26 cellular contexts compared by ENCODE assay signal in genomic region chr20:47527004-47527800, GRCh38. TPM values are rescaled to one million over a fixed set of nuclear protein-coding genes. Genes with fewer than 3 reads are reported as not detected.
DNase-seq lines count a peak whose midpoint lies in the region; ATAC-seq, FAIRE-seq and TF ChIP-seq lines count a peak whose summit lies in the region.
"Had no signal": no experiment of that assay in that cellular context is flagged by ENCODE, and none has a peak within 500 bp of the region (broad histone marks: within the 10 kb centered on the region; RNA-seq: fewer than 3 reads in every experiment).

No MANE protein-coding gene starts in this region.

- no peak for DNase-seq in natural killer cell
- DNase-seq in natural killer cell treated with Interleukin-12 subunit alpha and Interleukin-12 subunit beta and Interleukin-15 and Interleukin-18, amount 100 ng/mL, for 72 hours (ENCODE audit: low spot score): no peak
- peak; percentile 14 for DNase-seq in LoVo (ENCODE audit: low spot score)
- no peak for DNase-seq in central memory CD8-positive, alpha-beta T cell (ENCODE audit: low spot score in 2 of 2)
- DNase-seq in GM19239 (ENCODE audit: insufficient read length, low spot score): no peak
- no peak for DNase-seq in glutamatergic neuron
- DNase-seq: activated CD4-positive, alpha-beta T cell treated with anti-CD3 and anti-CD28 coated beads for 36 hours; activated gamma-delta T cell treated with Interleukin-2 at 50 U/mL for 16 hours; amniotic stem cell; DND-41; GF-D8; GOT3; HFFc6; kidney glomerular epithelial cell; midbrain; NCI-H1105; NCI-H187 treated with DMSO at 0.1 percent for 48 hours; NCI-H2171 treated with DMSO at 0.1 percent for 48 hours; NCI-H510A treated with DMSO at 0.1 percent for 48 hours; SK-N-SH; stimulated activated CD4-positive, alpha-beta T cell treated with anti-CD3 and anti-CD28 coated beads, Interleukin-4, amount 100 ng/mL, for 1 hour; T-helper 17 cell had no signal

- H3K27me3 Mint-ChIP-seq in natural killer cell (ENCODE audit: low read depth in 2 of 2) (no peaks in the 10 kb centered on the region), glutamatergic neuron (ENCODE audit: unreplicated experiment) (no peaks in the 10 kb centered on the region)
- H3K27me3 Mint-ChIP-seq in natural killer cell treated with Interleukin-12 subunit alpha and Interleukin-12 subunit beta and Interleukin-15 and Interleukin-18, amount 100 ng/mL, for 72 hours: no peaks in the 10 kb centered on the region
- no peaks in the 10 kb centered on the region for H3K27me3 Mint-ChIP-seq in central memory CD8-positive, alpha-beta T cell
- H3K27me3 Mint-ChIP-seq: activated CD4-positive, alpha-beta T cell treated with anti-CD3 and anti-CD28 coated beads for 36 hours; brain; T-helper 17 cell had no signal

- no peaks in the 10 kb centered on the region for H3K36me3 Mint-ChIP-seq in natural killer cell
- peaks cover 12% of the 10 kb centered on the region for H3K36me3 Mint-ChIP-seq in natural killer cell treated with Interleukin-12 subunit alpha and Interleukin-12 subunit beta and Interleukin-15 and Interleukin-18, amount 100 ng/mL, for 72 hours
- H3K36me3 Mint-ChIP-seq in central memory CD8-positive, alpha-beta T cell (ENCODE audit: insufficient read depth): peaks cover 12% of the 10 kb centered on the region
- peaks cover 21% of the 10 kb centered on the region for H3K36me3 Mint-ChIP-seq in glutamatergic neuron (ENCODE audit: unreplicated experiment)

- TF ChIP-seq CTCF in natural killer cell (IDR thresholded peaks at IDR 0.05) (no peak), subcutaneous adipose tissue (IDR thresholded peaks at IDR 0.05; ENCODE audit: low read depth) (peak; percentile 14), glutamatergic neuron (IDR thresholded peaks at IDR 0.05; ENCODE audit: partially characterized antibody, unreplicated experiment) (no peak)

- intact Hi-C loops in natural killer cell (cut with micrococcal nuclease): no loop called here

- no peak for FAIRE-seq in GM19239 (lab: Jason Lieb, UNC)

- H3K9me3 Mint-ChIP-seq in natural killer cell (peaks cover 0 to 4% of the 10 kb centered on the region in 2 donors), glutamatergic neuron (ENCODE audit: unreplicated experiment) (peaks cover 10% of the 10 kb centered on the region)
- H3K9me3 Mint-ChIP-seq in natural killer cell treated with Interleukin-12 subunit alpha and Interleukin-12 subunit beta and Interleukin-15 and Interleukin-18, amount 100 ng/mL, for 72 hours: no peaks in the 10 kb centered on the region
- no peaks in the 10 kb centered on the region for H3K9me3 Mint-ChIP-seq in central memory CD8-positive, alpha-beta T cell

- ATAC-seq in natural killer cell: no peak
- no peak for ATAC-seq in natural killer cell treated with Interleukin-12 subunit alpha and Interleukin-12 subunit beta and Interleukin-15 and Interleukin-18, amount 100 ng/mL, for 72 hours
- ATAC-seq in central memory CD8-positive, alpha-beta T cell (replicated peaks; ENCODE audit: extremely low read depth, poor library complexity, severe bottlenecking): no peak
- ATAC-seq: activated CD4-positive, alpha-beta T cell treated with anti-CD3 and anti-CD28 coated beads for 36 hours; gastroesophageal sphincter; T-helper 17 cell had no signal

- H3K27ac Mint-ChIP-seq in natural killer cell: peak overlapping the region; percentile 34 to 60
- H3K27ac Mint-ChIP-seq in natural killer cell treated with Interleukin-12 subunit alpha and Interleukin-12 subunit beta and Interleukin-15 and Interleukin-18, amount 100 ng/mL, for 72 hours: no peak overlapping the region
- H3K27ac Mint-ChIP-seq in central memory CD8-positive, alpha-beta T cell (ENCODE audit: low read depth): peak overlapping the region; percentile 17
- H3K27ac Mint-ChIP-seq in glutamatergic neuron (ENCODE audit: unreplicated experiment): no peak overlapping the region
- H3K27ac Mint-ChIP-seq: brain, HFFc6, nephron, T-helper 17 cell had no signal

- H3K4me3 Mint-ChIP-seq in natural killer cell (no peak overlapping the region), glutamatergic neuron (ENCODE audit: unreplicated experiment) (no peak overlapping the region)
- no peak overlapping the region for H3K4me3 Mint-ChIP-seq in natural killer cell treated with Interleukin-12 subunit alpha and Interleukin-12 subunit beta and Interleukin-15 and Interleukin-18, amount 100 ng/mL, for 72 hours
- no peak overlapping the region for H3K4me3 Mint-ChIP-seq in central memory CD8-positive, alpha-beta T cell
- H3K4me3 Mint-ChIP-seq: activated CD4-positive, alpha-beta T cell treated with anti-CD3 and anti-CD28 coated beads for 36 hours; brain; HFFc6; nephron; T-helper 17 cell had no signal

- H3K4me1 Mint-ChIP-seq in natural killer cell (peaks cover 30 to 32% of the 10 kb centered on the region in 2 donors), glutamatergic neuron (ENCODE audit: low read depth, unreplicated experiment) (no peaks in the 10 kb centered on the region)
- peaks cover 23% of the 10 kb centered on the region in 2 donors for H3K4me1 Mint-ChIP-seq in natural killer cell treated with Interleukin-12 subunit alpha and Interleukin-12 subunit beta and Interleukin-15 and Interleukin-18, amount 100 ng/mL, for 72 hours (ENCODE audit: low read depth in 2 of 2)
- H3K4me1 Mint-ChIP-seq in central memory CD8-positive, alpha-beta T cell: peaks cover 29% of the 10 kb centered on the region
- H3K4me1 Mint-ChIP-seq: brain had no signal

RNA-seq across cellular contexts. Expression of gene NCOA3, which starts 25.5 kb away (rescaled TPM):
- 10 to 100 TPM; 44.3 to 63.3 (median 57.8) TPM for total RNA-seq in natural killer cell
- total RNA-seq in natural killer cell treated with Interleukin-12 subunit alpha and Interleukin-12 subunit beta and Interleukin-15 and Interleukin-18, amount 100 ng/mL, for 72 hours: 10 to 100 TPM; 63.6 to 66.6 TPM
- total RNA-seq in subcutaneous adipose tissue: 10 to 100 TPM; 41.6 to 74.7 (median 55.8) TPM
- 24.6 TPM for total RNA-seq in glutamatergic neuron (ENCODE audit: unreplicated experiment)

Comparison
In these comparisons a context has a peak if more than half of its experiments do, and no peak if none do; other contexts are left out.
1. H3K27ac Mint-ChIP-seq: peak in natural killer cell (2 of 2) and central memory CD8-positive, alpha-beta T cell (single experiment); none in natural killer cell treated with Interleukin-12 subunit alpha and Interleukin-12 subunit beta and Interleukin-15 and Interleukin-18, amount 100 ng/mL, for 72 hours (0 of 2) and glutamatergic neuron (single experiment).